14 cellular contexts compared by ENCODE assay signal in genomic region chr4:102157984-102158383, GRCh38.
"Had no signal": no experiment of that assay in that cellular context is flagged by ENCODE, and none has a peak within 500 bp of the region (broad histone marks: within the 10 kb centered on the region; RNA-seq: fewer than 3 reads in every experiment).

No MANE protein-coding gene starts in this region.

- ATAC-seq: activated CD4-positive, alpha-beta T cell treated with anti-CD3 and anti-CD28 coated beads for 36 hours; activated CD8-positive, alpha-beta T cell treated with anti-CD3 and anti-CD28 coated beads for 36 hours; activated T-cell treated with anti-CD3 and anti-CD28 coated beads, Interleukin-2, amount 50 U/mL, for 72 hours; naive thymus-derived CD4-positive, alpha-beta T cell; stimulated activated naive CD8-positive, alpha-beta T cell treated with anti-CD3 and anti-CD28 coated beads, Interleukin-15, amount 100 ng/mL, for 72 hours had no signal

- DNase-seq: activated CD4-positive, alpha-beta T cell treated with anti-CD3 and anti-CD28 coated beads for 36 hours; activated CD8-positive, alpha-beta memory T cell treated with anti-CD3 and anti-CD28 coated beads, Interleukin-2, amount 50 U/mL, for 4 hours; activated CD8-positive, alpha-beta T cell treated with anti-CD3 and anti-CD28 coated beads for 36 hours; activated gamma-delta T cell treated with Interleukin-2 at 50 U/mL for 16 hours; activated naive CD8-positive, alpha-beta T cell treated with anti-CD3 and anti-CD28 coated beads, Interleukin-2, amount 10 ng/mL, durations not matched to agents 7 days and 5 days; activated T-cell treated with anti-CD3 and anti-CD28 coated beads, Interleukin-2, amount 50 U/mL, for 72 hours; anterior cingulate cortex; hippocampal formation; mammary epithelial cell; naive thymus-derived CD4-positive, alpha-beta T cell; stimulated activated CD4-positive, alpha-beta T cell treated with anti-CD3 and anti-CD28 coated beads, Interleukin-4, amount 100 ng/mL, for 4 hours; stimulated activated naive CD8-positive, alpha-beta T cell treated with anti-CD3 and anti-CD28 coated beads, Interleukin-15, amount 100 ng/mL, for 72 hours; testis; WERI-Rb-1 had no signal
